ENCODE assay signal across 9 cellular contexts in genomic region chr11:48237727-48238126, GRCh38. TPM values are rescaled to one million over a fixed set of nuclear protein-coding genes. Genes with fewer than 3 reads are reported as not detected.
"Had no signal": no experiment of that assay in that cellular context is flagged by ENCODE, and none has a peak within 500 bp of the region (broad histone marks: within the 10 kb centered on the region; RNA-seq: fewer than 3 reads in every experiment).

No MANE protein-coding gene starts in this region.

- FAIRE-seq: G401.6, GM12878, GM12891, GM12892, GM18507, GM19239 had no signal

- ATAC-seq: GM12878 had no signal

- H3K4me3 ChIP-seq: GM12878 had no signal

- DNase-seq: GDM1, GF-D8 had no signal

RNA-seq across cellular contexts. Expression of gene OR4X2, which starts 7.2 kb away (rescaled TPM):
- total RNA-seq: G401, GM12878 had no signal
- polyA plus RNA-seq: GM12878 had no signal

RNA-seq across cellular contexts. Expression of gene OR4B1, which starts 21.1 kb away (rescaled TPM):
- total RNA-seq: G401, GM12878 had no signal
- polyA plus RNA-seq: GM12878 had no signal

RNA-seq across cellular contexts. Expression of gene OR4X1, which starts 25.9 kb away (rescaled TPM):
- total RNA-seq: G401, GM12878 had no signal
- polyA plus RNA-seq: GM12878 had no signal
